8 cellular contexts compared by ENCODE assay signal in the genomic region with DNA sequence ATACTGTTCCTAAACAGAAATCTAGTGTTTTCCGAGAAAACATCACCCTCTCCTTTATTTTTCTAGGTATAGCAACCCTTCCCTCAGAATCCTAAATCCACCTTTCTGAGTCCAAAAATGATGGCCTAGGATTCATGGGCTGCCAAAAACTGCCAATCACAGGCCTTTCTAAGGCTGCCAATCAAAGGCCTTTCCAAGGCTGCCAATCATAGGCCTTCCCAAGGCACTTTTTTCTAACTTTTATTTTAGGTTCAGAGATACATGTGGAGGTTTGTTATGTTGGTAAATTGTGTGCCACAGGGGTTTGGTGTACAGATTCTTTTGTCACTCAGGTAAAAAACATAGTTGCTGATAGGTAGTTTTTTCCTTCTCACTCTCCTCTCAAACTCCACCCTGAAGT.
"Had no signal": no experiment of that assay in that cellular context is flagged by ENCODE, and none has a peak within 500 bp of the region (broad histone marks: within the 10 kb centered on the region; RNA-seq: fewer than 3 reads in every experiment).

No MANE protein-coding gene starts in this region.

- ATAC-seq: GM12878 had no signal

- H3K4me3 ChIP-seq: GM12878 had no signal

- DNase-seq: GDM1, GF-D8 had no signal

- FAIRE-seq: G401.6, GM12878, GM12891, GM12892, GM18507, GM19239 had no signal
